Comparison of ENCODE assay signal across 8 cellular contexts in genomic region chr21:45880097-45881068, GRCh38.
DNase-seq lines count a peak whose midpoint lies in the region; ATAC-seq, FAIRE-seq and TF ChIP-seq lines count a peak whose summit lies in the region.

No MANE protein-coding gene starts in this region.

- no peaks in the 10 kb centered on the region for H3K9me3 ChIP-seq in astrocyte (ENCODE audit: insufficient read depth, low read depth, low read length)

- peak; percentile 17 for FAIRE-seq in astrocyte (lab: Jason Lieb, UNC)

- H3K4me3 ChIP-seq in astrocyte (ENCODE audit: insufficient read depth, low read depth, low read length), result no peak overlapping the region

- no peak overlapping the region for H3K4me2 ChIP-seq in astrocyte (ENCODE audit: low read length)

- no peaks in the 10 kb centered on the region for H3K9me3 Mint-ChIP-seq in astrocyte (ENCODE audit: unreplicated experiment)

- H3K9ac ChIP-seq in astrocyte (ENCODE audit: low read length), result no peak overlapping the region

- peaks cover 4% of the 10 kb centered on the region for H3K36me3 Mint-ChIP-seq in astrocyte (ENCODE audit: low read depth, unreplicated experiment)

- peak; percentile 12 for DNase-seq in GF-D8 (lab: John Stamatoyannopoulos, UW)
- peak; percentile 12 for DNase-seq in NCI-H1048 (lab: John Stamatoyannopoulos, UW)
- peak; percentile 40 for DNase-seq in T-helper 22 cell (ENCODE audit: low read depth)
- DNase-seq in astrocyte (ENCODE audit: low read depth), result peak; percentile 45
- DNase-seq in iPS DF 19.7 (ENCODE audit: low read depth, low spot score), result peak; percentile 47
- peak; percentile 58 for DNase-seq in smooth muscle cell of the brain vasculature (ENCODE audit: low read depth, low spot score)

- peaks cover 3% of the 10 kb centered on the region for H3K4me1 Mint-ChIP-seq in astrocyte (ENCODE audit: low read depth, unreplicated experiment)

- H3K27ac ChIP-seq in astrocyte (ENCODE audit: low read depth, low read length), result no peak overlapping the region

- no peak overlapping the region for H2AFZ ChIP-seq in astrocyte (ENCODE audit: low read depth, low read length)

- H3K36me3 ChIP-seq in astrocyte (ENCODE audit: insufficient read depth, low read length), result no peaks in the 10 kb centered on the region

- peaks cover 16% of the 10 kb centered on the region for H3K4me1 ChIP-seq in astrocyte (ENCODE audit: insufficient read depth, low read length)

- no peaks in the 10 kb centered on the region for H4K20me1 ChIP-seq in astrocyte (ENCODE audit: insufficient read depth, low read length)

- H3K27ac Mint-ChIP-seq in astrocyte (ENCODE audit: unreplicated experiment), result peak overlapping the region; percentile 58

- H3K27me3 ChIP-seq in astrocyte (ENCODE audit: insufficient read depth, low read length), result no peaks in the 10 kb centered on the region

- no peak overlapping the region for H3K4me3 Mint-ChIP-seq in astrocyte (ENCODE audit: unreplicated experiment)

- no peaks in the 10 kb centered on the region for H3K79me2 ChIP-seq in astrocyte (ENCODE audit: insufficient read depth, low read length)

- no peak for ATAC-seq in HG02642 (IDR thresholded peaks at IDR 0.05; ENCODE audit: poor library complexity, unreplicated experiment)
- no peak for ATAC-seq in GM19397 (IDR thresholded peaks at IDR 0.05; ENCODE audit: unreplicated experiment)

- peaks cover 43% of the 10 kb centered on the region for H3K27me3 Mint-ChIP-seq in astrocyte (ENCODE audit: low read depth, unreplicated experiment)

- TF ChIP-seq CTCF in astrocyte (IDR thresholded peaks at IDR 0.05; ENCODE audit: insufficient read depth, low read depth, low read length), result peak; percentile 63
